In genomic region chr22:46661221-46661851, GRCh38 we compare ENCODE assay signal across 8 cellular contexts. TPM values are rescaled to one million over a fixed set of nuclear protein-coding genes. Genes with fewer than 3 reads are reported as not detected.
DNase-seq lines count a peak whose midpoint lies in the region; ATAC-seq lines count a peak whose summit lies in the region.

No MANE protein-coding gene starts in this region.

- no peak overlapping the region for H3K27ac ChIP-seq in mesenchymal stem cell (ENCODE audit: low read length, poor library complexity, severe bottlenecking)

- H3K27me3 Mint-ChIP-seq in activated naive CD8-positive, alpha-beta T cell treated with anti-CD3 and anti-CD28 coated beads, Interleukin-2, amount 50 U/mL, for 24 hours: no peaks in the 10 kb centered on the region

- H2AK5ac ChIP-seq in mesenchymal stem cell (ENCODE audit: low read length, severe bottlenecking): no peak overlapping the region

- H2BK120ac ChIP-seq in mesenchymal stem cell (ENCODE audit: low read depth, low read length): no peak overlapping the region

- no peaks in the 10 kb centered on the region for H3K9me3 Mint-ChIP-seq in activated naive CD8-positive, alpha-beta T cell treated with anti-CD3 and anti-CD28 coated beads, Interleukin-2, amount 50 U/mL, for 24 hours

- H3K79me1 ChIP-seq in mesenchymal stem cell (replicated peaks; ENCODE audit: low read length, poor library complexity, severe bottlenecking): peaks cover 10% of the 10 kb centered on the region

- peaks cover 10% of the 10 kb centered on the region for H3K4me1 ChIP-seq in mesenchymal stem cell (ENCODE audit: control insufficient read depth, insufficient read depth, low read depth, low read length)

- H3K4me1 Mint-ChIP-seq in activated naive CD8-positive, alpha-beta T cell treated with anti-CD3 and anti-CD28 coated beads, Interleukin-2, amount 50 U/mL, for 24 hours: peaks cover 22% of the 10 kb centered on the region

- H3K23ac ChIP-seq in mesenchymal stem cell (ENCODE audit: low read length in 2 of 2): no peak overlapping the region

- peak overlapping the region; percentile 28 for H4K91ac ChIP-seq in mesenchymal stem cell (ENCODE audit: low read length)

- WGBS in mesenchymal stem cell: 82% methylated on average over 22 of the region's 22 CpGs

- H3K4ac ChIP-seq in mesenchymal stem cell (ENCODE audit: low read depth in 1 of 2, low read length in 2 of 2): no peak overlapping the region

- H4K8ac ChIP-seq in mesenchymal stem cell (ENCODE audit: low read length): no peak overlapping the region

- H3K4me2 ChIP-seq in mesenchymal stem cell (ENCODE audit: low read length, poor library complexity, severe bottlenecking): no peak overlapping the region

- DNase-seq in DMS53 treated with DMSO at 0.1 percent for 48 hours (lab: John Stamatoyannopoulos, UW; ENCODE audit: unreplicated experiment) (peak; percentile 83), NCI-H510A (lab: John Stamatoyannopoulos, UW) (peak; percentile 79), mesenchymal stem cell (peak; percentile 54), ecto neural progenitor cell (ENCODE audit: low spot score) (no peak)
- no peak for DNase-seq in activated naive CD8-positive, alpha-beta T cell treated with anti-CD3 and anti-CD28 coated beads, Interleukin-2, amount 50 U/mL, for 24 hours

- H3K4me3 Mint-ChIP-seq in activated naive CD8-positive, alpha-beta T cell treated with anti-CD3 and anti-CD28 coated beads, Interleukin-2, amount 50 U/mL, for 24 hours: no peak overlapping the region

- H3K27me3 ChIP-seq in mesenchymal stem cell (ENCODE audit: control insufficient read depth in 1 of 2, insufficient read depth in 1 of 2, low read length in 2 of 2): no peaks in the 10 kb centered on the region

- H3K14ac ChIP-seq in mesenchymal stem cell (ENCODE audit: low read length in 2 of 2): no peak overlapping the region

- no peak overlapping the region for H3K4me3 ChIP-seq in mesenchymal stem cell (ENCODE audit: insufficient read depth in 1 of 2, low read depth in 1 of 2, low read length in 2 of 2)

- H2BK12ac ChIP-seq in mesenchymal stem cell (ENCODE audit: low read length in 2 of 2): no peak overlapping the region

- H3K36me3 Mint-ChIP-seq in activated naive CD8-positive, alpha-beta T cell treated with anti-CD3 and anti-CD28 coated beads, Interleukin-2, amount 50 U/mL, for 24 hours (ENCODE audit: low read depth): peaks cover 3% of the 10 kb centered on the region

- H2BK15ac ChIP-seq in mesenchymal stem cell (ENCODE audit: low read depth, poor library complexity, severe bottlenecking): no peak overlapping the region

- H3K9me3 ChIP-seq in mesenchymal stem cell (ENCODE audit: control insufficient read depth, low read length): no peaks in the 10 kb centered on the region

- no peak overlapping the region for H3K18ac ChIP-seq in mesenchymal stem cell (ENCODE audit: low read depth in 1 of 2, low read length in 2 of 2)

- no peak overlapping the region for H2BK5ac ChIP-seq in mesenchymal stem cell (ENCODE audit: low read depth, low read length, poor library complexity, severe bottlenecking)

- no peak overlapping the region for H2AFZ ChIP-seq in mesenchymal stem cell (ENCODE audit: low read depth, low read length)

- peaks cover 15 to 76% of the 10 kb centered on the region in 2 experiments for H3K36me3 ChIP-seq in mesenchymal stem cell (ENCODE audit: control insufficient read depth in 1 of 2, insufficient read depth in 2 of 2, low read depth in 1 of 2, low read length in 2 of 2)

- H3K9ac ChIP-seq in mesenchymal stem cell (ENCODE audit: low read length): no peak overlapping the region

- H3K27ac Mint-ChIP-seq in activated naive CD8-positive, alpha-beta T cell treated with anti-CD3 and anti-CD28 coated beads, Interleukin-2, amount 50 U/mL, for 24 hours: peak overlapping the region; percentile 74

- ATAC-seq in activated naive CD8-positive, alpha-beta T cell treated with anti-CD3 and anti-CD28 coated beads, Interleukin-2, amount 50 U/mL, for 24 hours: peak; percentile 78
- ATAC-seq in GM18873 (IDR thresholded peaks at IDR 0.05; ENCODE audit: low FRiP score, unreplicated experiment) (no peak), HG03521 (IDR thresholded peaks at IDR 0.05; ENCODE audit: unreplicated experiment) (no peak), GM18861 (IDR thresholded peaks at IDR 0.05; ENCODE audit: unreplicated experiment) (no peak)

RNA-seq across cellular contexts. Expression of gene GRAMD4, which starts 41.1 kb away (rescaled TPM):
- polyA plus RNA-seq in mesenchymal stem cell (2013, experiment 1 of 2): 5.1 TPM
- 5.0 TPM for polyA plus RNA-seq in mesenchymal stem cell (2013, experiment 2 of 2)

Comparison
In these comparisons a context has a peak if more than half of its experiments do, and no peak if none do; other contexts are left out.
1. DNase-seq: peak in DMS53 treated with DMSO at 0.1 percent for 48 hours (single experiment), NCI-H510A (single experiment) and mesenchymal stem cell (single experiment); none in activated naive CD8-positive, alpha-beta T cell treated with anti-CD3 and anti-CD28 coated beads, Interleukin-2, amount 50 U/mL, for 24 hours (single experiment) and ecto neural progenitor cell (single experiment).